ENCODE assay signal across 8 cellular contexts in genomic region chr6:137496909-137497721, GRCh38. TPM values are rescaled to one million over a fixed set of nuclear protein-coding genes. Genes with fewer than 3 reads are reported as not detected.
DNase-seq lines count a peak whose midpoint lies in the region; ATAC-seq and TF ChIP-seq lines count a peak whose summit lies in the region.

No MANE protein-coding gene starts in this region.

- ATAC-seq in left lung (peak; percentile 12), HG02938 (IDR thresholded peaks at IDR 0.05; ENCODE audit: unreplicated experiment) (no peak), HG03342 (IDR thresholded peaks at IDR 0.05; ENCODE audit: unreplicated experiment) (no peak)
- ATAC-seq in stimulated activated naive CD8-positive, alpha-beta T cell treated with anti-CD3 and anti-CD28 coated beads, Interleukin-15, Interleukin-2, amounts not matched to agents 100 U/mL and 50 U/mL, for 24 hours: peak; percentile 17

- no peaks in the 10 kb centered on the region for H3K36me3 ChIP-seq in left lung

- H3K4me1 ChIP-seq in left lung: peaks cover 15 to 21% of the 10 kb centered on the region in 2 donors

- H3K4me3 ChIP-seq in left lung: no peak overlapping the region

- peak; percentile 62 for DNase-seq in activated CD8-positive, alpha-beta memory T cell treated with anti-CD3 and anti-CD28 coated beads for 24 hours
- no peak for DNase-seq in activated CD8-positive, alpha-beta memory T cell treated with anti-CD3 and anti-CD28 coated beads, Interleukin-2, amount 50 U/mL, for 4 hours
- DNase-seq in activated T-cell treated with anti-CD3 and anti-CD28 coated beads, Interleukin-2, amount 50 U/mL, for 48 hours: peak; percentile 45 to 47
- DNase-seq in left lung: peak in 1 of 2 donors; percentile 44
- no peak for DNase-seq in stimulated activated naive CD8-positive, alpha-beta T cell treated with anti-CD3 and anti-CD28 coated beads, Interleukin-15, Interleukin-2, amounts not matched to agents 100 U/mL and 50 U/mL, for 24 hours
- no peak for DNase-seq in stimulated activated CD4-positive, alpha-beta T cell treated with anti-CD3 and anti-CD28 coated beads, Interleukin-4, amount 100 ng/mL, for 24 hours

- no peak for TF ChIP-seq CTCF in left lung (IDR thresholded peaks at IDR 0.05)

- intact Hi-C loops in left lung (cut with DNase I): no loop called here

- no peaks in the 10 kb centered on the region for H3K9me3 ChIP-seq in left lung

- H3K27ac ChIP-seq in left lung: no peak overlapping the region

- H3K27me3 ChIP-seq in left lung: peaks cover 93 to 100% of the 10 kb centered on the region in 2 donors

RNA-seq across cellular contexts. Expression of gene OLIG3, which starts 2.9 kb away (rescaled TPM):
- total RNA-seq in left lung: not detected

Comparison
In these comparisons a context has a peak if more than half of its experiments do, and no peak if none do; other contexts are left out.
1. DNase-seq: peak in activated CD8-positive, alpha-beta memory T cell treated with anti-CD3 and anti-CD28 coated beads for 24 hours (single experiment) and activated T-cell treated with anti-CD3 and anti-CD28 coated beads, Interleukin-2, amount 50 U/mL, for 48 hours (2 of 2); none in activated CD8-positive, alpha-beta memory T cell treated with anti-CD3 and anti-CD28 coated beads, Interleukin-2, amount 50 U/mL, for 4 hours (single experiment), stimulated activated naive CD8-positive, alpha-beta T cell treated with anti-CD3 and anti-CD28 coated beads, Interleukin-15, Interleukin-2, amounts not matched to agents 100 U/mL and 50 U/mL, for 24 hours (single experiment) and stimulated activated CD4-positive, alpha-beta T cell treated with anti-CD3 and anti-CD28 coated beads, Interleukin-4, amount 100 ng/mL, for 24 hours (single experiment).
2. ATAC-seq: peak in left lung (single experiment) and stimulated activated naive CD8-positive, alpha-beta T cell treated with anti-CD3 and anti-CD28 coated beads, Interleukin-15, Interleukin-2, amounts not matched to agents 100 U/mL and 50 U/mL, for 24 hours (single experiment); none in HG02938 (single experiment) and HG03342 (single experiment).